ENCODE assay signal across 8 cellular contexts in genomic region chr19:18109731-18110671, GRCh38. TPM values are rescaled to one million over a fixed set of nuclear protein-coding genes. Genes with fewer than 3 reads are reported as not detected.
DNase-seq lines count a peak whose midpoint lies in the region; ATAC-seq and TF ChIP-seq lines count a peak whose summit lies in the region.

No MANE protein-coding gene starts in this region.

- H3K36me3 ChIP-seq in right lobe of liver = no peaks in the 10 kb centered on the region

- H3K27me3 ChIP-seq in right lobe of liver = no peaks in the 10 kb centered on the region

- intact Hi-C loops in right lobe of liver (cut with DNase I) = loop anchor here (5.0 kb wide), 1 partner anchor 57 kb away; no protein-coding TSS in a partner anchor

- POLR2A ChIA-PET in AG04449 (lab: Yijun Ruan, JAX) = no interaction called here

- DNase-seq in AG04449 (ENCODE audit: low read depth, low spot score) = no peak
- peak; percentile 74 for DNase-seq in GM20000 (ENCODE audit: low spot score)
- peak in 2 of 3 donors; percentile 31 to 44 for DNase-seq in T-helper 17 cell
- DNase-seq in right lobe of liver = peak; percentile 84 to 90 (median 89)
- DNase-seq in stimulated activated CD8-positive, alpha-beta memory T cell treated with anti-CD3 and anti-CD28 coated beads, Interleukin-4, amount 100 ng/mL, for 48 hours = peak; percentile 70
- no peak for DNase-seq in COR-L47 (lab: John Stamatoyannopoulos, UW)
- DNase-seq in globus pallidus (ENCODE audit: low spot score) = no peak

- CTCF ChIA-PET in AG04449 (lab: Yijun Ruan, JAX) = interaction anchor here (0.6 to 6.2 kb wide), 17 partner anchors 12 to 145 kb away, joined by 3 to 89 read pairs (median 4); partner anchors contain the start of genes ARRDC2, IL12RB1 and MAST3

- ATAC-seq in T-helper 17 cell = peak; percentile 74
- ATAC-seq in right lobe of liver = peak; percentile 80 to 88 (median 85)

- H3K4me1 ChIP-seq in right lobe of liver = peaks cover 0 to 22% (median 0%) of the 10 kb centered on the region in 4 donors

- peak overlapping the region; percentile 94 for H3K4me3 Mint-ChIP-seq in T-helper 17 cell

- H3K27ac ChIP-seq in cingulate gyrus (ENCODE audit: low read depth, low read length) = peak overlapping the region; percentile 81
- H3K27ac ChIP-seq in right lobe of liver = peak overlapping the region; percentile 65 to 87 (median 81)

- WGBS in right lobe of liver (ENCODE audit: insufficient coverage, low coverage, low lambda C conversion rate, missing lambda C conversion rate) = 1% methylated on average over 9 of the region's 97 CpGs

- H3K36me3 Mint-ChIP-seq in T-helper 17 cell (ENCODE audit: low read depth) = no peaks in the 10 kb centered on the region

- H3K27ac Mint-ChIP-seq in T-helper 17 cell = peak overlapping the region; percentile 95

- H3K4me1 Mint-ChIP-seq in T-helper 17 cell = peaks cover 26% of the 10 kb centered on the region

- no peaks in the 10 kb centered on the region for H3K27me3 Mint-ChIP-seq in T-helper 17 cell

- H3K4me3 ChIP-seq in AG04449 (ENCODE audit: low read depth, low read length) (peak overlapping the region; percentile 72), right lobe of liver (peak overlapping the region; percentile 76 to 89 (median 79))

- TF ChIP-seq POLR2A in right lobe of liver (IDR thresholded peaks at IDR 0.05) = peak; percentile 75

- H3K9me3 ChIP-seq in T-helper 17 cell (ENCODE audit: control insufficient read depth, low read length, poor library complexity, severe bottlenecking) (no peaks in the 10 kb centered on the region), right lobe of liver (no peaks in the 10 kb centered on the region)

- no peak for TF ChIP-seq CTCF in AG04449 (IDR thresholded peaks at IDR 0.05; ENCODE audit: insufficient read depth, low read length, missing control alignments)
- no peak for TF ChIP-seq CTCF in GM20000 (IDR thresholded peaks at IDR 0.05; ENCODE audit: extremely low read depth, missing control alignments)
- TF ChIP-seq CTCF in right lobe of liver (IDR thresholded peaks at IDR 0.05) = no peak

RNA-seq across cellular contexts. Expression of gene MAST3, which starts 12.4 kb away (rescaled TPM):
- total RNA-seq in T-helper 17 cell (10 to 100 TPM; 38.2 to 50.8 TPM), right lobe of liver (10 to 100 TPM in 3 of 6 experiments, 1 to 10 TPM in 3; 8.0 to 17.9 (median 10.0) TPM)

RNA-seq across cellular contexts. Expression of gene IL12RB1, which starts 23.3 kb away (rescaled TPM):
- total RNA-seq in T-helper 17 cell = 10 to 100 TPM; 56.7 to 71.1 TPM
- total RNA-seq in right lobe of liver = 1 to 10 TPM in 1 of 6 experiments, under 1 TPM in 5; 0.25 to 2.0 (median 0.70) TPM

RNA-seq across cellular contexts. Expression of gene PIK3R2, which starts 43.0 kb away (rescaled TPM):
- total RNA-seq in T-helper 17 cell = 1 to 10 TPM; 8.6 to 9.1 TPM
- total RNA-seq in right lobe of liver = 10 to 100 TPM; 11.1 to 21.4 (median 14.6) TPM

Comparison
In these comparisons a context has a peak if more than half of its experiments do, and no peak if none do; other contexts are left out.
1. DNase-seq: peak in GM20000 (single experiment), T-helper 17 cell (2 of 3), right lobe of liver (3 of 3) and stimulated activated CD8-positive, alpha-beta memory T cell treated with anti-CD3 and anti-CD28 coated beads, Interleukin-4, amount 100 ng/mL, for 48 hours (single experiment); none in AG04449 (single experiment), COR-L47 (single experiment) and globus pallidus (single experiment).
2. RNA of gene IL12RB1, which starts 23.3 kb away (total RNA-seq): 56.7 to 71.1 TPM in T-helper 17 cell; 0.25 to 2.0 TPM in right lobe of liver; every median in the first group is over 10 times any median in the second.